Comparison of ENCODE assay signal across 7 cellular contexts in genomic region chr7:44633254-44634186, GRCh38. TPM values are rescaled to one million over a fixed set of nuclear protein-coding genes. Genes with fewer than 3 reads are reported as not detected.
DNase-seq lines count a peak whose midpoint lies in the region; ATAC-seq, FAIRE-seq and TF ChIP-seq lines count a peak whose summit lies in the region.

No MANE protein-coding gene starts in this region.

- H3K27me3 ChIP-seq in astrocyte (ENCODE audit: insufficient read depth, low read length): no peaks in the 10 kb centered on the region

- H3K9me3 Mint-ChIP-seq in astrocyte (ENCODE audit: unreplicated experiment): no peaks in the 10 kb centered on the region
- peaks cover 0 to 2% (median 0%) of the 10 kb centered on the region in 6 donors for H3K9me3 Mint-ChIP-seq in immature natural killer cell

- ATAC-seq in GM18873 (IDR thresholded peaks at IDR 0.05; ENCODE audit: low FRiP score, unreplicated experiment): peak; percentile 66
- ATAC-seq in HG02943 (IDR thresholded peaks at IDR 0.05; ENCODE audit: low read depth, unreplicated experiment): peak; percentile 50

- H3K27me3 Mint-ChIP-seq in astrocyte (ENCODE audit: low read depth, unreplicated experiment): no peaks in the 10 kb centered on the region
- H3K27me3 Mint-ChIP-seq in immature natural killer cell (ENCODE audit: low read depth in 3 of 3): peaks cover 7 to 28% (median 18%) of the 10 kb centered on the region in 3 donors

- peaks cover 38% of the 10 kb centered on the region for H3K4me1 Mint-ChIP-seq in astrocyte (ENCODE audit: low read depth, unreplicated experiment)
- H3K4me1 Mint-ChIP-seq in immature natural killer cell: peaks cover 91 to 98% of the 10 kb centered on the region in 2 donors

- H3K4me3 ChIP-seq in astrocyte (ENCODE audit: insufficient read depth, low read depth, low read length): no peak overlapping the region

- DNase-seq in RPMI8226 (peak; percentile 94), astrocyte (ENCODE audit: low read depth) (peak; percentile 97), immature natural killer cell (peak; percentile 44 to 56 (median 54)), NCI-H526 (lab: John Stamatoyannopoulos, UW) (no peak)
- peak; percentile 42 to 49 for DNase-seq in stimulated activated CD4-positive, alpha-beta T cell treated with anti-CD3 and anti-CD28 coated beads, Interleukin-2, amount 100 ng/mL, for 48 hours

- no peak for TF ChIP-seq CTCF in astrocyte (IDR thresholded peaks at IDR 0.05; ENCODE audit: insufficient read depth, low read depth, low read length)

- FAIRE-seq in astrocyte (lab: Jason Lieb, UNC): no peak

- H3K4me1 ChIP-seq in astrocyte (ENCODE audit: insufficient read depth, low read length): peaks cover 42% of the 10 kb centered on the region

- H3K36me3 Mint-ChIP-seq in astrocyte (ENCODE audit: low read depth, unreplicated experiment): peaks cover 9% of the 10 kb centered on the region
- H3K36me3 Mint-ChIP-seq in immature natural killer cell: peaks cover 8 to 16% (median 8%) of the 10 kb centered on the region in 3 donors

- peaks cover 17% of the 10 kb centered on the region for H4K20me1 ChIP-seq in astrocyte (ENCODE audit: insufficient read depth, low read length)

- H3K4me3 Mint-ChIP-seq in astrocyte (ENCODE audit: unreplicated experiment) (no peak overlapping the region), immature natural killer cell (peak overlapping the region; percentile 42 to 76 (median 54))

- H2AFZ ChIP-seq in astrocyte (ENCODE audit: low read depth, low read length): no peak overlapping the region

- peaks cover 4% of the 10 kb centered on the region for H3K36me3 ChIP-seq in astrocyte (ENCODE audit: insufficient read depth, low read length)

- H3K9ac ChIP-seq in astrocyte (ENCODE audit: low read length): peak overlapping the region; percentile 72

- H3K27ac ChIP-seq in astrocyte (ENCODE audit: low read depth, low read length): peak overlapping the region; percentile 89

- H3K27ac Mint-ChIP-seq in astrocyte (ENCODE audit: unreplicated experiment): no peak overlapping the region
- peak overlapping the region; percentile 83 to 98 (median 92) for H3K27ac Mint-ChIP-seq in immature natural killer cell

- no peaks in the 10 kb centered on the region for H3K9me3 ChIP-seq in astrocyte (ENCODE audit: insufficient read depth, low read depth, low read length)

- peak overlapping the region; percentile 49 for H3K4me2 ChIP-seq in astrocyte (ENCODE audit: low read length)

- peaks cover 9% of the 10 kb centered on the region for H3K79me2 ChIP-seq in astrocyte (ENCODE audit: insufficient read depth, low read length)

RNA-seq across cellular contexts. Expression of gene OGDH, which starts 27.1 kb away (rescaled TPM):
- 65.6 and 73.7 TPM in 2 replicates for total RNA-seq in astrocyte
- polyA plus RNA-seq in immature natural killer cell: 10 to 100 TPM; 24.3 to 44.4 (median 32.8) TPM

RNA-seq across cellular contexts. Expression of gene TMED4, which starts 51.5 kb away (rescaled TPM):
- total RNA-seq in astrocyte: 68.7 and 69.2 TPM in 2 replicates
- 10 to 100 TPM; 50.0 to 79.0 (median 71.6) TPM for polyA plus RNA-seq in immature natural killer cell

RNA-seq across cellular contexts. Expression of gene DDX56, which starts 59.8 kb away (rescaled TPM):
- total RNA-seq in astrocyte: 65.6 and 75.6 TPM in 2 replicates
- 10 to 100 TPM; 29.3 to 41.9 (median 33.8) TPM for polyA plus RNA-seq in immature natural killer cell

Comparison
In these comparisons a context has a peak if more than half of its experiments do, and no peak if none do; other contexts are left out.
1. DNase-seq: peak in RPMI8226 (single experiment), astrocyte (single experiment), immature natural killer cell (3 of 3) and stimulated activated CD4-positive, alpha-beta T cell treated with anti-CD3 and anti-CD28 coated beads, Interleukin-2, amount 100 ng/mL, for 48 hours (2 of 2); none in NCI-H526 (0 of 2).